ENCODE assay signal across 9 cellular contexts in the genomic region with DNA sequence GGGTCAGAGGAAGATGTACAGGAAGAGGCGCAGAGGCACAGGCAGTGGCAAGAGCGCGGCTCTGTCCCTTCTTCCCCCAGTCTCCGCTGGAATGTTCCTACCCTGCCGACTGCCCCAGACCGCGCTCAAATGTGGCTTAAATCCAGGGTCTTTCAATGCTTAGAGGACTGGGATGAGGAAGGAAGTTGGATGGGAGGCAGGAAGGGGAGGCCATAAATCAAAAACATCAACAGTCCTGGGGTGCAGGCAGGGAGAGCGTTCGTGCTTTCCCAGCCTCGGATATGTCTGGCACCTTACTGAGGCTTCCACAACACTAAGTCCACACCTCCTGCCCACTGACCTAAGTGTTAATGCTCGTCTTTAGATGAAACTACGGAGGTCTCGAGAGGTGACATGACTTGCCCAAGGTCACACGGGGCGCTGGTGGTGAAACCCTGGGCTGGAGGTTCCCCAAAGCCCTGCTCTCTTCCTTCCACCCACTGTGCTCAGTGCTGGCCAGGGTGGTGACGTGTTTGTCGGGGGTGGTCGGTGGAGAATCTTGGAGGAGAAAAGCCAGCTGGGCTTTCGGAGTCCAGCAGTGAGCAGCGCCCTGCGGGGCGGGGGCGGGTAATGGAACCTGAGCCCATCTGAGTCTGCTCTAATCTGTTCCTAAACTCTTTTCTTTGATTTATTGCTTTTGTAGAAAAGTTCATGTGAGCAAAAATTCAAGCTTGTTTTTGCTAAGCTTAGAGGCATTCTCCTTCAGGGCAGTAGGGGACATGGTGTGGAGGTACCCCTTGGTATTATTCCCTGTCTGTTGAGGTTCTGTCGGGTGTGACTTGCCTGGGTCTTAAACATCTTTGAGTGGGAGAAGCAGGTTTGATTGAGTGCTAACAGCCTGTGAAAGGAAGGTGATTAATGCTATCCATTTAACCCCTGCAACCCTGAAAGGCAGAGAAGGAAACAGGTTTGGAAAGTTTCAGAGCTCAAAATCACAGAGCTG. TPM values are rescaled to one million over a fixed set of nuclear protein-coding genes. Genes with fewer than 3 reads are reported as not detected.
DNase-seq lines count a peak whose midpoint lies in the region; ATAC-seq, FAIRE-seq and TF ChIP-seq lines count a peak whose summit lies in the region.
"Had no signal": no experiment of that assay in that cellular context is flagged by ENCODE, and none has a peak within 500 bp of the region (broad histone marks: within the 10 kb centered on the region; RNA-seq: fewer than 3 reads in every experiment).

No MANE protein-coding gene starts in this region.

- H2AK5ac ChIP-seq in H1 (ENCODE audit: low read depth, low read length), result no peak overlapping the region

- H3K56ac ChIP-seq in H1 (replicated peaks; ENCODE audit: insufficient read length, low read depth, low read length), result no peak overlapping the region

- no peak for TF ChIP-seq CTCF in H1 (IDR thresholded peaks at IDR 0.05; ENCODE audit: control extremely low read depth in 1 of 3, insufficient read depth in 1 of 3, low read depth in 1 of 3, low read length in 3 of 3)
- no peak for TF ChIP-seq CTCF in lower lobe of right lung (IDR thresholded peaks at IDR 0.05)
- TF ChIP-seq CTCF in uterus (IDR thresholded peaks at IDR 0.05), result no peak

- no peak overlapping the region for H2BK120ac ChIP-seq in H1 (replicated peaks; ENCODE audit: low read depth, low read length)

- no peak for TF ChIP-seq RAD21 in H1 (IDR thresholded peaks at IDR 0.05 in 1 of 2, conservative IDR thresholded peaks at IDR 0.05 in 1 of 2; ENCODE audit: low read depth in 2 of 2, low read length in 2 of 2)

- H2BK20ac ChIP-seq in H1 (ENCODE audit: low read length), result peak overlapping the region; percentile 66; the same call in 1 of the 2 replicates

- CTCF ChIA-PET in H1 (lab: Charles Lee; ENCODE audit: partially characterized antibody), result interaction anchor here (0.6 to 3.4 kb wide), 10 partner anchors 11 to 107 kb away, joined by 3 to 28 read pairs (median 5); a partner anchor contains a TSS

- peak overlapping the region; percentile 67 for H4K91ac ChIP-seq in H1 (replicated peaks; ENCODE audit: insufficient read length, low read length)

- WGBS in H1 (ENCODE audit: extremely low coverage in 1 of 2, insufficient coverage in 1 of 2, insufficient read length in 1 of 2, insufficient replicate concordance in 2 of 2, low coverage in 1 of 2, low lambda C conversion rate in 2 of 2, missing lambda C conversion rate in 1 of 2), 2 experiments, result 78% methylated on average over 21 of the region's 24 CpGs; no CpG with 5 or more reads in 1 of the 2 experiments

- H3K18ac ChIP-seq in H1 (ENCODE audit: extremely low read depth, low read length), result 0 out of 2 replicates have a peak overlapping the region, but pooled peaks have one; percentile 26

- H3K4me1 ChIP-seq in H1 (replicated peaks in 1 of 4; ENCODE audit: control insufficient read depth in 3 of 4, insufficient read depth in 4 of 4, low read length in 3 of 4) (peaks cover 0 to 16% (median 12%) of the 10 kb centered on the region in 4 experiments; a peak in 5 of 7 replicates), lower lobe of right lung (peaks cover 14% of the 10 kb centered on the region), uterus (peaks cover 0 to 5% of the 10 kb centered on the region in 2 donors)

- H3K27me3 ChIP-seq in H1 (replicated peaks in 1 of 4; ENCODE audit: control insufficient read depth in 3 of 4, extremely low read depth in 1 of 4, insufficient read depth in 3 of 4, low read length in 3 of 4) (no peaks in the 10 kb centered on the region), lower lobe of right lung (ENCODE audit: low read depth) (peaks cover 32% of the 10 kb centered on the region), uterus (no peaks in the 10 kb centered on the region)

- ATAC-seq in lower lobe of right lung (peak; percentile 73 to 77), GM21529 (IDR thresholded peaks at IDR 0.05; ENCODE audit: unreplicated experiment) (no peak)

- H2AFZ ChIP-seq in H1 (ENCODE audit: low read length), result peak overlapping the region; percentile 52; the same call in 1 of the 2 replicates

- TF ChIP-seq POLR2A in H1 (IDR thresholded peaks at IDR 0.05; ENCODE audit: control extremely low read depth in 1 of 2, low read depth in 2 of 2, low read length in 2 of 2) (no peak), uterus (IDR thresholded peaks at IDR 0.05) (no peak)

- no peaks in the 10 kb centered on the region for H3K9me3 ChIP-seq in H1 (ENCODE audit: insufficient read depth in 2 of 2, low read depth in 1 of 2, low read length in 1 of 2)
- H3K9me3 ChIP-seq in lower lobe of right lung, result no peaks in the 10 kb centered on the region
- H3K9me3 ChIP-seq in uterus, result no peaks in the 10 kb centered on the region

- H3K36me3 ChIP-seq in H1 (ENCODE audit: control insufficient read depth in 2 of 4, insufficient read depth in 4 of 4, low read length in 3 of 4), result no peaks in the 10 kb centered on the region
- H3K36me3 ChIP-seq in lower lobe of right lung, result no peaks in the 10 kb centered on the region
- no peaks in the 10 kb centered on the region for H3K36me3 ChIP-seq in uterus

- peak overlapping the region; percentile 5; the same call in 1 of the 2 replicates for H2BK5ac ChIP-seq in H1 (ENCODE audit: low read depth, low read length)

- peak overlapping the region; percentile 5 to 34; a peak in 3 of 4 replicates for H3K4me2 ChIP-seq in H1 (ENCODE audit: insufficient read depth in 1 of 2, low read depth in 2 of 2, low read length in 2 of 2)

- H3K23ac ChIP-seq in H1 (ENCODE audit: insufficient read length), result no peak overlapping the region

- no peak overlapping the region for H3K27ac ChIP-seq in H1 (ENCODE audit: low read depth, low read length)
- peak overlapping the region; percentile 64 for H3K27ac ChIP-seq in lower lobe of right lung
- peak overlapping the region; percentile 62 to 74 for H3K27ac ChIP-seq in uterus
- H3K27ac ChIP-seq: 22Rv1 had no signal

- no peak overlapping the region for H3K9ac ChIP-seq in H1 (replicated peaks in 1 of 4; ENCODE audit: extremely low read depth in 1 of 4, low read depth in 3 of 4, low read length in 3 of 4)

- no peak for FAIRE-seq in H1 (lab: Jason Lieb, UNC)

- DNase-seq in NK-92 treated with Interleukin-12 subunit alpha and Interleukin-12 subunit beta, amount 100 ng/mL, for 24 hours (lab: John Stamatoyannopoulos, UW), result peak; percentile 62
- no peak for DNase-seq in NK-92 (lab: John Stamatoyannopoulos, UW; ENCODE audit: unreplicated experiment)
- DNase-seq in H1 (ENCODE audit: low read depth in 1 of 2, low spot score in 2 of 2), result no peak
- peak; percentile 72 for DNase-seq in lower lobe of right lung
- peak; percentile 49 to 82 for DNase-seq in uterus
- no peak for DNase-seq in activated effector memory CD4-positive, alpha-beta T cell treated with Interleukin-2 at 50 U/mL for 16 hours
- no peak for DNase-seq in NCI-H226

- H3K14ac ChIP-seq in H1 (ENCODE audit: insufficient read length), result no peak overlapping the region

- intact Hi-C loops in lower lobe of right lung (cut with DNase I) (no loop called here), uterus (cut with DNase I; ENCODE audit: low total_unique reads) (no loop called here)

- peak overlapping the region; percentile 34 for H4K5ac ChIP-seq in H1 (ENCODE audit: insufficient read length, low read depth, low read length)

- POLR2A ChIA-PET in H1 (lab: Charles Lee; ENCODE audit: partially characterized antibody), result interaction anchor here (0.6 to 1.6 kb wide), 4 partner anchors 20 to 197 kb away, joined by 3 to 4 read pairs (median 3); no protein-coding TSS in a partner anchor

- no peaks in the 10 kb centered on the region for H3K23me2 ChIP-seq in H1 (ENCODE audit: low read depth, low read length)

- no peaks in the 10 kb centered on the region for H3K79me1 ChIP-seq in H1 (ENCODE audit: low read depth, low read length)

- H4K20me1 ChIP-seq in H1 (replicated peaks in 1 of 2; ENCODE audit: control insufficient read depth in 1 of 2, insufficient read depth in 2 of 2, low read length in 2 of 2), result no peaks in the 10 kb centered on the region

- 0 out of 2 replicates have a peak overlapping the region, but pooled peaks have one; percentile 68 for H2BK12ac ChIP-seq in H1 (ENCODE audit: low read depth, low read length)

- H3K79me2 ChIP-seq in H1 (ENCODE audit: control insufficient read depth in 1 of 2, insufficient read depth in 2 of 2, low read length in 2 of 2), result no peaks in the 10 kb centered on the region

- peak overlapping the region; percentile 88; the same call in 1 of the 2 replicates for H4K8ac ChIP-seq in H1 (ENCODE audit: extremely low read depth, insufficient read depth, low read length)

- H3K4ac ChIP-seq in H1 (replicated peaks; ENCODE audit: insufficient read length, low read depth, low read length), result no peak overlapping the region

- no peak for TF ChIP-seq EP300 in H1 (IDR thresholded peaks at IDR 0.05; ENCODE audit: borderline replicate concordance in 1 of 2, low read depth in 2 of 2, low read length in 2 of 2)

- no peak overlapping the region for H2BK15ac ChIP-seq in H1 (ENCODE audit: low read length)

- H3K4me3 ChIP-seq in H1 (ENCODE audit: extremely low read depth in 1 of 4, insufficient read depth in 2 of 4, low read depth in 3 of 4, low read length in 4 of 4), result peak overlapping the region in 1 of 4 experiments; percentile 30; a peak in 2 of 8 replicates
- peak overlapping the region; percentile 39 for H3K4me3 ChIP-seq in lower lobe of right lung
- H3K4me3 ChIP-seq in uterus, result peak overlapping the region; percentile 8 to 13

RNA-seq across cellular contexts. Expression of a gene that starts 0.7 kb away (rescaled TPM):
- total RNA-seq in H1 (2021; fragmentation: NEBNext Ultra II Directional; extraction: Animal tissue kit (Norgen Biotek cat#: 25700)), result 3.3 and 4.4 TPM in 2 replicates
- 11.3 TPM in 2 replicates for polyA plus RNA-seq in H1 (2011; rRNA removed)
- polyA plus RNA-seq in H1 (2011; cell fraction: cytosol; rRNA removed), result 7.0 TPM
- 5.3 TPM for polyA plus RNA-seq in H1 (2011; cell fraction: nucleus; rRNA removed)
- polyA plus RNA-seq in H1 (2012, experiment 1 of 2), result 4.4 to 10.1 TPM (median 7.1 TPM) in 4 replicates
- 7.0 TPM for polyA plus RNA-seq in H1 (2012, experiment 2 of 2)
- 7.4 TPM for polyA plus RNA-seq in H1 (2013, experiment 1 of 2)
- 7.4 TPM for polyA plus RNA-seq in H1 (2013, experiment 2 of 2)
- 3.0 and 3.9 TPM in 2 replicates for polyA minus RNA-seq in H1 (2011; rRNA and poly(A)+ RNA removed)
- 4.9 TPM for polyA minus RNA-seq in H1 (2011; cell fraction: cytosol; rRNA and poly(A)+ RNA removed)
- polyA minus RNA-seq in H1 (2011; cell fraction: nucleus; rRNA and poly(A)+ RNA removed), result 2.2 TPM
- total RNA-seq in lower lobe of right lung (5.3 TPM), uterus (10 to 100 TPM in 1 of 4 donors, 1 to 10 TPM in 3; 2.3 to 12.2 (median 5.0) TPM)

RNA-seq across cellular contexts. Expression of a gene that starts 37.2 kb away (rescaled TPM):
- 1.9 and 2.2 TPM in 2 replicates for total RNA-seq in H1 (2021; fragmentation: NEBNext Ultra II Directional; extraction: Animal tissue kit (Norgen Biotek cat#: 25700))
- 0.88 and 1.0 TPM in 2 replicates for polyA plus RNA-seq in H1 (2011; rRNA removed)
- polyA plus RNA-seq in H1 (2011; cell fraction: cytosol; rRNA removed), result 0.71 TPM
- polyA plus RNA-seq in H1 (2011; cell fraction: nucleus; rRNA removed), result 1.2 TPM
- 0.81 to 1.7 TPM (median 1.6 TPM) in 4 replicates for polyA plus RNA-seq in H1 (2012, experiment 1 of 2)
- polyA plus RNA-seq in H1 (2012, experiment 2 of 2), result 2.1 TPM
- polyA plus RNA-seq in H1 (2013, experiment 1 of 2), result 0.93 TPM
- polyA plus RNA-seq in H1 (2013, experiment 2 of 2), result 0.66 TPM
- polyA minus RNA-seq in H1 (2011; rRNA and poly(A)+ RNA removed), result 0.13 and 0.44 TPM in 2 replicates
- 1.7 TPM for polyA minus RNA-seq in H1 (2011; cell fraction: cytosol; rRNA and poly(A)+ RNA removed)
- polyA minus RNA-seq in H1 (2011; cell fraction: nucleus; rRNA and poly(A)+ RNA removed), result 0.80 TPM
- total RNA-seq in lower lobe of right lung, result 0.38 TPM
- total RNA-seq in uterus, result 1 to 10 TPM in 3 of 4 donors, not detected in 1; 1.5 to 2.3 (median 2.2) TPM

RNA-seq across cellular contexts. Expression of a gene that starts 43.6 kb away (rescaled TPM):
- total RNA-seq in H1 (2021; fragmentation: NEBNext Ultra II Directional; extraction: Animal tissue kit (Norgen Biotek cat#: 25700)), result 19.3 and 20.5 TPM in 2 replicates
- 16.1 and 21.0 TPM in 2 replicates for polyA plus RNA-seq in H1 (2011; rRNA removed)
- 24.1 TPM for polyA plus RNA-seq in H1 (2011; cell fraction: cytosol; rRNA removed)
- 18.1 TPM for polyA plus RNA-seq in H1 (2011; cell fraction: nucleus; rRNA removed)
- polyA plus RNA-seq in H1 (2012, experiment 1 of 2), result 13.9 to 22.3 TPM (median 20.0 TPM) in 4 replicates
- polyA plus RNA-seq in H1 (2012, experiment 2 of 2), result 14.5 TPM
- polyA plus RNA-seq in H1 (2013, experiment 1 of 2), result 12.1 TPM
- polyA plus RNA-seq in H1 (2013, experiment 2 of 2), result 12.0 TPM
- 8.6 and 13.2 TPM in 2 replicates for polyA minus RNA-seq in H1 (2011; rRNA and poly(A)+ RNA removed)
- 7.8 TPM for polyA minus RNA-seq in H1 (2011; cell fraction: cytosol; rRNA and poly(A)+ RNA removed)
- polyA minus RNA-seq in H1 (2011; cell fraction: nucleus; rRNA and poly(A)+ RNA removed), result 5.9 TPM
- total RNA-seq in lower lobe of right lung (57.2 TPM), uterus (10 to 100 TPM; 55.6 to 67.4 (median 62.8) TPM)

Comparison
In these comparisons a context has a peak if more than half of its experiments do, and no peak if none do; other contexts are left out.
1. DNase-seq: peak in NK-92 treated with Interleukin-12 subunit alpha and Interleukin-12 subunit beta, amount 100 ng/mL, for 24 hours (single experiment), lower lobe of right lung (single experiment) and uterus (2 of 2); none in NK-92 (single experiment), H1 (0 of 2), activated effector memory CD4-positive, alpha-beta T cell treated with Interleukin-2 at 50 U/mL for 16 hours (single experiment) and NCI-H226 (single experiment).